ENCODE assay signal across 31 cellular contexts in genomic region chr9:82191082-82191481, GRCh38.
"Had no signal": no experiment of that assay in that cellular context is flagged by ENCODE, and none has a peak within 500 bp of the region (broad histone marks: within the 10 kb centered on the region; RNA-seq: fewer than 3 reads in every experiment).

No MANE protein-coding gene starts in this region.

- H3K4me2 ChIP-seq: hepatocyte, smooth muscle cell had no signal

- H2AFZ ChIP-seq: hepatocyte had no signal

- H3K9me3 ChIP-seq: adrenal gland, body of pancreas, gastrocnemius medialis, pancreas, prostate gland, thoracic aorta had no signal

- H3K4me1 ChIP-seq: adrenal gland, body of pancreas, pancreas, prostate gland had no signal

- H3K27ac ChIP-seq: adrenal gland, body of pancreas, gastrocnemius medialis, hepatocyte, pancreas, prostate gland, thoracic aorta had no signal

- H3K79me2 ChIP-seq: hepatocyte had no signal

- H3K27me3 ChIP-seq: adrenal gland, body of pancreas, gastrocnemius medialis, hepatocyte, pancreas had no signal

- DNase-seq: activated CD4-positive, alpha-beta memory T cell treated with anti-CD3 and anti-CD28 coated beads for 36 hours; activated CD4-positive, alpha-beta T cell treated with anti-CD3 and anti-CD28 coated beads for 4 hours; activated CD4-positive, CD25-positive, alpha-beta regulatory T cell; activated CD8-positive, alpha-beta memory T cell treated with anti-CD3 and anti-CD28 coated beads, Interleukin-2, amount 50 U/mL, for 4 hours; activated effector memory CD4-positive, alpha-beta T cell treated with anti-CD3 and anti-CD28 coated beads, Interleukin-2, amount 50 U/mL, for 16 hours; activated naive CD4-positive, alpha-beta T cell treated with anti-CD3 and anti-CD28 coated beads for 36 hours; activated naive CD8-positive, alpha-beta T cell treated with anti-CD3 and anti-CD28 coated beads for 36 hours; activated T-cell treated with anti-CD3 and anti-CD28 coated beads, Interleukin-2, amount 50 U/mL, for 1 hour; adrenal gland; aorta; body of pancreas; cortex of kidney; effector memory CD8-positive, alpha-beta T cell; erythroblast; gastrocnemius medialis; glutamatergic neuron; kidney; left colon; midbrain; naive thymus-derived CD8-positive, alpha-beta T cell; nucleus accumbens; pancreas; stimulated activated CD4-positive, alpha-beta T cell treated with anti-CD3 and anti-CD28 coated beads, Interleukin-15, amount 100 ng/mL, for 24 hours; stimulated activated CD4-positive, alpha-beta T cell treated with anti-CD3 and anti-CD28 coated beads, Interleukin-2, amount 100 ng/mL, for 24 hours; stimulated activated naive CD8-positive, alpha-beta T cell treated with anti-CD3 and anti-CD28 coated beads, Interleukin-15, Interleukin-2, amounts not matched to agents 100 U/mL and 50 U/mL, for 24 hours; T-cell; trophoblast cell had no signal

- H3K4me3 ChIP-seq: adrenal gland, body of pancreas, gastrocnemius medialis, hepatocyte, pancreas, prostate gland, smooth muscle cell, thoracic aorta had no signal

- H3K36me3 ChIP-seq: adrenal gland, gastrocnemius medialis, pancreas, prostate gland, thoracic aorta had no signal

- ATAC-seq: body of pancreas; effector memory CD8-positive, alpha-beta T cell; gastrocnemius medialis; left colon; naive thymus-derived CD8-positive, alpha-beta T cell; pancreas; stimulated activated naive CD8-positive, alpha-beta T cell treated with anti-CD3 and anti-CD28 coated beads, Interleukin-15, Interleukin-2, amounts not matched to agents 100 U/mL and 50 U/mL, for 24 hours; T-cell had no signal
